1 cellular context compared by ENCODE assay signal in genomic region chr2:105103481-105103880, GRCh38.
TF ChIP-seq lines count a peak whose summit lies in the region.

No MANE protein-coding gene starts in this region.

TF ChIP-seq in H1, 55 proteins besides CTCF, POLR2A, EP300 and RAD21:
- TF ChIP-seq CHD2 (IDR thresholded peaks at IDR 0.05; ENCODE audit: low read length) (no peak), FOSL1 (IDR thresholded peaks at IDR 0.05; ENCODE audit: insufficient read depth, low read depth, low read length) (no peak), CBX8 (IDR thresholded peaks at IDR 0.05; ENCODE audit: borderline replicate concordance, low read depth, low read length) (no peak), SIX5 (IDR thresholded peaks at IDR 0.05; ENCODE audit: low read depth, low read length) (no peak), SAP30 (IDR thresholded peaks at IDR 0.05; ENCODE audit: insufficient read depth, insufficient replicate concordance, low read length) (no peak), SUZ12 (IDR thresholded peaks at IDR 0.05; ENCODE audit: low read length) (no peak), CEBPB (IDR thresholded peaks at IDR 0.05; ENCODE audit: low read depth, low read length) (no peak), TBP (IDR thresholded peaks at IDR 0.05; ENCODE audit: low read depth, low read length) (no peak), TEAD4 (IDR thresholded peaks at IDR 0.05; ENCODE audit: low read depth, low read length) (no peak), RNF2 (IDR thresholded peaks at IDR 0.05; ENCODE audit: borderline replicate concordance, low read depth, low read length, missing control alignments, poor library complexity, severe bottlenecking) (no peak), CREB1 (IDR thresholded peaks at IDR 0.05) (no peak), KDM4A (IDR thresholded peaks at IDR 0.05; ENCODE audit: low read depth, low read length, severe bottlenecking) (no peak), SP2 (IDR thresholded peaks at IDR 0.05; ENCODE audit: low read length) (no peak), SIN3A (conservative IDR thresholded peaks at IDR 0.05 in 1 of 2, IDR thresholded peaks at IDR 0.05 in 1 of 2; ENCODE audit: low read depth in 1 of 2, low read length in 2 of 2) (no peak), YY1 (IDR thresholded peaks at IDR 0.05; ENCODE audit: low read depth, low read length) (no peak)
- TF ChIP-seq, protein P1, sequence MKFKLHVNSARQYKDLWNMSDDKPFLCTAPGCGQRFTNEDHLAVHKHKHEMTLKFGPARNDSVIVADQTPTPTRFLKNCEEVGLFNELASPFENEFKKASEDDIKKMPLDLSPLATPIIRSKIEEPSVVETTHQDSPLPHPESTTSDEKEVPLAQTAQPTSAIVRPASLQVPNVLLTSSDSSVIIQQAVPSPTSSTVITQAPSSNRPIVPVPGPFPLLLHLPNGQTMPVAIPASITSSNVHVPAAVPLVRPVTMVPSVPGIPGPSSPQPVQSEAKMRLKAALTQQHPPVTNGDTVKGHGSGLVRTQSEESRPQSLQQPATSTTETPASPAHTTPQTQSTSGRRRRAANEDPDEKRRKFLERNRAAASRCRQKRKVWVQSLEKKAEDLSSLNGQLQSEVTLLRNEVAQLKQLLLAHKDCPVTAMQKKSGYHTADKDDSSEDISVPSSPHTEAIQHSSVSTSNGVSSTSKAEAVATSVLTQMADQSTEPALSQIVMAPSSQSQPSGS (IDR thresholded peaks at IDR 0.05; ENCODE audit: low read length), result no peak
- TF ChIP-seq, protein P2, sequence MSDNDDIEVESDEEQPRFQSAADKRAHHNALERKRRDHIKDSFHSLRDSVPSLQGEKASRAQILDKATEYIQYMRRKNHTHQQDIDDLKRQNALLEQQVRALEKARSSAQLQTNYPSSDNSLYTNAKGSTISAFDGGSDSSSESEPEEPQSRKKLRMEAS (IDR thresholded peaks at IDR 0.05), result no peak
TF ChIP-seq in H1: peak in this region for 0.
